29 cellular contexts compared by ENCODE assay signal in genomic region chr5:41815261-41815660, GRCh38.
"Had no signal": no experiment of that assay in that cellular context is flagged by ENCODE, and none has a peak within 500 bp of the region (broad histone marks: within the 10 kb centered on the region; RNA-seq: fewer than 3 reads in every experiment).

No MANE protein-coding gene starts in this region.

- H3K27me3 ChIP-seq: Peyer's patch had no signal

- H3K9me3 ChIP-seq: Peyer's patch had no signal

- H3K27me3 Mint-ChIP-seq: activated naive CD8-positive, alpha-beta T cell; T-helper 17 cell had no signal

- H3K4me2 ChIP-seq: KMS-11 had no signal

- H3K4me3 ChIP-seq: Peyer's patch had no signal

- DNase-seq: activated CD4-positive, alpha-beta T cell treated with anti-CD3 and anti-CD28 coated beads for 48 hours; activated CD4-positive, alpha-beta T cell treated with anti-CD3 and anti-CD28 coated beads, Interleukin-2, amount 50 U/mL, for 4 hours; activated CD4-positive, CD25-positive, alpha-beta regulatory T cell treated with anti-CD3 and anti-CD28 coated beads, Interleukin-2, amount 50 U/mL, for 72 hours; activated CD8-positive, alpha-beta memory T cell treated with anti-CD3 and anti-CD28 coated beads, Interleukin-2, amount 50 U/mL, for 48 hours; activated CD8-positive, alpha-beta T cell treated with anti-CD3 and anti-CD28 coated beads, Interleukin-2, amount 10 ng/mL, durations not matched to agents 7 days and 5 days; activated effector memory CD4-positive, alpha-beta T cell treated with Interleukin-2 at 50 U/mL for 16 hours; activated naive CD4-positive, alpha-beta T cell treated with Interleukin-2 at 50 U/mL for 16 hours; activated T-cell treated with anti-CD3 and anti-CD28 coated beads, Interleukin-2, amount 50 U/mL, for 1 hour; central memory CD4-positive, alpha-beta T cell; MM.1S; NCI-H1105; NCI-H1436; NCI-H1694 treated with DMSO at 0.1 percent for 48 hours; NCI-H2029 treated with DMSO at 0.1 percent for 48 hours; NCI-H345; NCI-H510A; NCI-H526 treated with DMSO at 0.1 percent for 48 hours; NCI-H82; NK-92 treated with Interleukin-12 subunit alpha and Interleukin-12 subunit beta, amount 100 ng/mL, for 24 hours; Peyer's patch; Right ventricle myocardium superior; T-helper 17 cell; T-helper 9 cell had no signal

- H3K4me1 Mint-ChIP-seq: WTC11 had no signal

- H3K4me3 Mint-ChIP-seq: activated CD8-positive, alpha-beta T cell treated with anti-CD3 and anti-CD28 coated beads, Interleukin-2, amount 10 ng/mL, durations not matched to agents 7 days and 5 days; activated naive CD8-positive, alpha-beta T cell; activated T-helper 1 cell treated with anti-CD3 and anti-CD28 coated beads, Interleukin-12 subunit alpha, Interleukin-12 subunit beta, Interleukin-2, Interleukin-4 antibody, amounts not matched to agents 30 ng/mL and 10 ng/mL and 1 ng/mL, durations not matched to agents 14 hours and 24 hours and 36 hours; T-helper 17 cell; WTC11 had no signal

- H3K27ac ChIP-seq: KMS-11, Peyer's patch, RWPE1 had no signal

- H3K27ac Mint-ChIP-seq: activated CD8-positive, alpha-beta T cell treated with anti-CD3 and anti-CD28 coated beads, Interleukin-2, amount 10 ng/mL, durations not matched to agents 7 days and 5 days; activated naive CD8-positive, alpha-beta T cell; activated T-helper 1 cell treated with anti-CD3 and anti-CD28 coated beads, Interleukin-12 subunit alpha, Interleukin-12 subunit beta, Interleukin-2, Interleukin-4 antibody, amounts not matched to agents 30 ng/mL and 10 ng/mL and 1 ng/mL, durations not matched to agents 14 hours and 24 hours and 36 hours; T-helper 17 cell; WTC11 had no signal

- FAIRE-seq: bronchial epithelial cell had no signal

- H3K36me3 Mint-ChIP-seq: WTC11 had no signal

- H3K36me3 ChIP-seq: Peyer's patch had no signal

- H3K9ac ChIP-seq: KMS-11 had no signal

- ATAC-seq: activated CD8-positive, alpha-beta T cell treated with anti-CD3 and anti-CD28 coated beads, Interleukin-2, amount 10 ng/mL, durations not matched to agents 7 days and 5 days; T-helper 17 cell; WTC11 had no signal
